19 cellular contexts compared by ENCODE assay signal in the genomic region with DNA sequence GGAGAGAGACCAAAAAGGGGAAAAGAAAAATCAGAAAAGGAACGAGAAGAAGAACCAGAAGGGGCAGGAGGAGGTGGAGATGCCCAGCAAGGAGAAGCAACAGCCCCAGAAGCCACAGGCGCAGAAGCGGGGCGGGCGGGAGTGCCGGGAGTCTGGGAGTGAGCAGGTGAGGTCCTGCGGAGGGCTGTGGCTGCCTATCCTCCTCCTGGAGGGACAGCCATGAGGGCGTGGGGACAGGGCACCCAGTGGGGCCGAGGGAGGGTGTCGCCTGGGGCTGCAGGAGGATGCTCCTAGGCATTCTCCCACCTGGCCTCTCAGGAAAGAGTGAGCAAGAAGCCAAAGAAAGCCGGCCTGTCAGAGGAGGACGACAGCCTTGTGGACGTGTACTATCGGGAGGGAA. TPM values are rescaled to one million over a fixed set of nuclear protein-coding genes. Genes with fewer than 3 reads are reported as not detected.
DNase-seq lines count a peak whose midpoint lies in the region; ATAC-seq and TF ChIP-seq lines count a peak whose summit lies in the region.
"Had no signal": no experiment of that assay in that cellular context is flagged by ENCODE, and none has a peak within 500 bp of the region (broad histone marks: within the 10 kb centered on the region; RNA-seq: fewer than 3 reads in every experiment).

No MANE protein-coding gene starts in this region.

- intact Hi-C loops in MCF 10A (cut with micrococcal nuclease) (no loop called here), breast epithelium (cut with DNase I; ENCODE audit: low total_unique reads) (no loop called here), mammary epithelial cell (cut with micrococcal nuclease) (no loop called here)

- H3K9me3 ChIP-seq in breast epithelium (no peaks in the 10 kb centered on the region), mammary epithelial cell (replicated peaks; ENCODE audit: insufficient read depth, low read length) (no peaks in the 10 kb centered on the region)
- H3K9me3 ChIP-seq: Caco-2 had no signal

- 81% methylated on average over 2 of the region's 14 CpGs for WGBS in mammary epithelial cell (ENCODE audit: low coverage, missing lambda C conversion rate)

- ATAC-seq in stimulated activated naive B cell treated with anti-CD40 and anti-IgM and Interleukin-4, amounts not matched to agents 10 μg/mL and 1 μg/mL and 100 μg/mL, for 72 hours (replicated peaks), result no peak
- no peak for ATAC-seq in HG02973 (IDR thresholded peaks at IDR 0.05; ENCODE audit: unreplicated experiment)
- ATAC-seq: GM12878 had no signal

- H3K4me1 ChIP-seq in breast epithelium (no peaks in the 10 kb centered on the region), mammary epithelial cell (ENCODE audit: insufficient read depth, low read length) (no peaks in the 10 kb centered on the region)
- H3K4me1 ChIP-seq: Caco-2 had no signal

- CTCF ChIA-PET in MCF 10A (lab: Yijun Ruan, JAX) (interaction anchor here (0.7 to 2.1 kb wide), 3 partner anchors 11 to 45 kb away, joined by 3 to 7 read pairs (median 3); no protein-coding TSS in a partner anchor), mammary epithelial cell (lab: Charles Lee; ENCODE audit: low non-redundant PET) (no interaction called here)

- H3K27ac Mint-ChIP-seq in T-helper 1 cell treated with Interleukin-12 subunit alpha and Interleukin-12 subunit beta and Interleukin-4 antibody, amounts not matched to agents 30 μg/mL and 1 μg/mL, for 36 hours, result peak overlapping the region; percentile 1
- H3K27ac Mint-ChIP-seq in MCF 10A (ENCODE audit: low read depth, unreplicated experiment), result no peak overlapping the region
- peak overlapping the region; percentile 85 for H3K27ac Mint-ChIP-seq in stimulated activated naive B cell treated with anti-CD40 and anti-IgM and Interleukin-4, amounts not matched to agents 10 μg/mL and 1 μg/mL and 100 μg/mL, for 72 hours

- in situ Hi-C loops in mammary epithelial cell (cut with MboI; ENCODE audit: low sequenced_read_pairs in 2 of 2), result no loop called here

- H3K36me3 Mint-ChIP-seq in T-helper 1 cell treated with Interleukin-12 subunit alpha and Interleukin-12 subunit beta and Interleukin-4 antibody, amounts not matched to agents 30 μg/mL and 1 μg/mL, for 36 hours (ENCODE audit: low read depth), result peaks cover 43% of the 10 kb centered on the region
- peaks cover 98% of the 10 kb centered on the region for H3K36me3 Mint-ChIP-seq in MCF 10A (ENCODE audit: insufficient read depth, unreplicated experiment)
- H3K36me3 Mint-ChIP-seq in stimulated activated naive B cell treated with anti-CD40 and anti-IgM and Interleukin-4, amounts not matched to agents 10 μg/mL and 1 μg/mL and 100 μg/mL, for 72 hours, result peaks cover 46 to 71% of the 10 kb centered on the region in 2 donors

- H3K36me3 ChIP-seq in breast epithelium, result no peaks in the 10 kb centered on the region
- peaks cover 41% of the 10 kb centered on the region for H3K36me3 ChIP-seq in mammary epithelial cell (ENCODE audit: insufficient read depth, low read length)

- BruUV-seq in MCF 10A (replicated peaks; lab: Mats Ljungman, UMichigan) (TSS peak; percentile 34), mammary epithelial cell (replicated peaks; lab: Mats Ljungman, UMichigan) (TSS peak; percentile 65)

- no peak overlapping the region for H3K4me3 Mint-ChIP-seq in T-helper 1 cell treated with Interleukin-12 subunit alpha and Interleukin-12 subunit beta and Interleukin-4 antibody, amounts not matched to agents 30 μg/mL and 1 μg/mL, for 36 hours
- H3K4me3 Mint-ChIP-seq in MCF 10A (ENCODE audit: unreplicated experiment), result no peak overlapping the region
- no peak overlapping the region for H3K4me3 Mint-ChIP-seq in stimulated activated naive B cell treated with anti-CD40 and anti-IgM and Interleukin-4, amounts not matched to agents 10 μg/mL and 1 μg/mL and 100 μg/mL, for 72 hours

- H4K20me1 ChIP-seq in mammary epithelial cell (ENCODE audit: insufficient read depth, low read length), result no peaks in the 10 kb centered on the region

- no peak overlapping the region for H2AFZ ChIP-seq in mammary epithelial cell (ENCODE audit: low read depth, low read length)
- H2AFZ ChIP-seq: PC-9 had no signal

- dilution Hi-C loops in mammary epithelial cell (cut with HindIII; ENCODE audit: low sequenced_read_pairs), result no loop called here

- H3K27me3 ChIP-seq in breast epithelium (no peaks in the 10 kb centered on the region), mammary epithelial cell (ENCODE audit: insufficient read depth, low read length) (no peaks in the 10 kb centered on the region)

- H3K27me3 Mint-ChIP-seq in T-helper 1 cell treated with Interleukin-12 subunit alpha and Interleukin-12 subunit beta and Interleukin-4 antibody, amounts not matched to agents 30 μg/mL and 1 μg/mL, for 36 hours (ENCODE audit: low read depth), result no peaks in the 10 kb centered on the region
- no peaks in the 10 kb centered on the region for H3K27me3 Mint-ChIP-seq in MCF 10A (ENCODE audit: insufficient read depth, unreplicated experiment)
- no peaks in the 10 kb centered on the region for H3K27me3 Mint-ChIP-seq in stimulated activated naive B cell treated with anti-CD40 and anti-IgM and Interleukin-4, amounts not matched to agents 10 μg/mL and 1 μg/mL and 100 μg/mL, for 72 hours

- H3K9ac ChIP-seq in mammary epithelial cell (ENCODE audit: insufficient read depth, low read length), result no peak overlapping the region

- H3K4me3 ChIP-seq in breast epithelium, result no peak overlapping the region
- no peak overlapping the region for H3K4me3 ChIP-seq in mammary epithelial cell (replicated peaks in 1 of 3; ENCODE audit: insufficient read depth in 1 of 3, low read depth in 2 of 3, low read length in 3 of 3)
- H3K4me3 ChIP-seq: GM12878, PC-9 had no signal

- POLR2A ChIA-PET in MCF 10A (lab: Yijun Ruan, JAX), result no interaction called here

- H3K27ac ChIP-seq in breast epithelium, result no peak overlapping the region
- H3K27ac ChIP-seq in mammary epithelial cell (ENCODE audit: insufficient read depth, low read depth, low read length), result no peak overlapping the region
- H3K27ac ChIP-seq: 22Rv1, PC-9 had no signal

- H3K79me2 ChIP-seq in mammary epithelial cell (ENCODE audit: insufficient read depth, low read length), result no peaks in the 10 kb centered on the region

- no peak for TF ChIP-seq CTCF in MCF 10A (IDR thresholded peaks at IDR 0.05; ENCODE audit: unreplicated experiment)
- no peak for TF ChIP-seq CTCF in breast epithelium (IDR thresholded peaks at IDR 0.05)
- no peak for TF ChIP-seq CTCF in mammary epithelial cell (conservative IDR thresholded peaks at IDR 0.05 in 1 of 2, IDR thresholded peaks at IDR 0.05 in 1 of 2; ENCODE audit: extremely low read depth in 1 of 2, insufficient read depth in 1 of 2, low read depth in 1 of 2, low read length in 2 of 2)

- no peak overlapping the region for H3K4me2 ChIP-seq in mammary epithelial cell (ENCODE audit: insufficient read depth, low read depth, low read length)
- H3K4me2 ChIP-seq: PC-9 had no signal

- TF ChIP-seq POLR2A in breast epithelium (IDR thresholded peaks at IDR 0.05), result no peak

- H3K4me1 Mint-ChIP-seq in T-helper 1 cell treated with Interleukin-12 subunit alpha and Interleukin-12 subunit beta and Interleukin-4 antibody, amounts not matched to agents 30 μg/mL and 1 μg/mL, for 36 hours (ENCODE audit: low read depth), result peaks cover 1% of the 10 kb centered on the region
- no peaks in the 10 kb centered on the region for H3K4me1 Mint-ChIP-seq in MCF 10A (ENCODE audit: insufficient read depth, unreplicated experiment)
- no peaks in the 10 kb centered on the region for H3K4me1 Mint-ChIP-seq in stimulated activated naive B cell treated with anti-CD40 and anti-IgM and Interleukin-4, amounts not matched to agents 10 μg/mL and 1 μg/mL and 100 μg/mL, for 72 hours

- DNase-seq in T-helper 1 cell (no peak), MCF 10A (ENCODE audit: unreplicated experiment) (no peak), breast epithelium (ENCODE audit: low spot score in 2 of 2) (no peak), mammary epithelial cell (no peak), CD1c-positive myeloid dendritic cell (ENCODE audit: extremely low spot score) (no peak)
- DNase-seq in stimulated activated naive B cell treated with anti-CD40 and anti-IgM and Interleukin-4, amounts not matched to agents 10 μg/mL and 1 μg/mL and 100 μg/mL, for 72 hours, result no peak
- DNase-seq: C1 segment of cervical spinal cord, Caco-2, NCI-H1048, NCI-H146, NCI-H2107, NCI-H345, NCI-H69, PC-9 had no signal

- no peaks in the 10 kb centered on the region for H3K9me3 Mint-ChIP-seq in T-helper 1 cell treated with Interleukin-12 subunit alpha and Interleukin-12 subunit beta and Interleukin-4 antibody, amounts not matched to agents 30 μg/mL and 1 μg/mL, for 36 hours
- no peaks in the 10 kb centered on the region for H3K9me3 Mint-ChIP-seq in MCF 10A (ENCODE audit: unreplicated experiment)
- H3K9me3 Mint-ChIP-seq in stimulated activated naive B cell treated with anti-CD40 and anti-IgM and Interleukin-4, amounts not matched to agents 10 μg/mL and 1 μg/mL and 100 μg/mL, for 72 hours, result no peaks in the 10 kb centered on the region

RNA-seq across cellular contexts. Expression of gene CALHM2, which starts 11.8 kb away (rescaled TPM):
- total RNA-seq in MCF 10A (2022), result 4.2 TPM in 2 replicates
- total RNA-seq in breast epithelium, result 10 to 100 TPM; 38.9 to 98.3 (median 58.3) TPM
- 1 to 10 TPM; 3.2 to 4.8 TPM for total RNA-seq in mammary epithelial cell
- 7.9 TPM for polyA plus RNA-seq in mammary epithelial cell
- polyA minus RNA-seq in mammary epithelial cell, result 5.7 TPM

RNA-seq across cellular contexts. Expression of gene CALHM1, which starts 18.3 kb away (rescaled TPM):
- not detected in 2 replicates for total RNA-seq in MCF 10A (2022)
- total RNA-seq in breast epithelium, result not detected
- not detected for total RNA-seq in mammary epithelial cell
- polyA plus RNA-seq in mammary epithelial cell, result not detected
- polyA minus RNA-seq in mammary epithelial cell, result not detected
- total RNA-seq: Caco-2, G401, PC-9 had no signal

RNA-seq across cellular contexts. Expression of gene CALHM3, which starts 38.6 kb away (rescaled TPM):
- total RNA-seq in MCF 10A (2022) (not detected in 2 replicates), breast epithelium (not detected), mammary epithelial cell (not detected)
- polyA plus RNA-seq in mammary epithelial cell, result not detected
- not detected for polyA minus RNA-seq in mammary epithelial cell
- total RNA-seq: G401 had no signal

RNA-seq across cellular contexts. Expression of gene PDCD11, which starts 44.0 kb away (rescaled TPM):
- 73.2 and 81.7 TPM in 2 replicates for total RNA-seq in MCF 10A (2022)
- total RNA-seq in breast epithelium, result 10 to 100 TPM; 16.2 to 29.1 (median 24.9) TPM
- total RNA-seq in mammary epithelial cell, result 10 to 100 TPM; 53.2 to 77.1 TPM
- polyA plus RNA-seq in mammary epithelial cell, result 22.9 TPM
- polyA minus RNA-seq in mammary epithelial cell, result 83.3 TPM

RNA-seq across cellular contexts. Expression of gene ATP5MK, which starts 44.1 kb away (rescaled TPM):
- 429 and 559 TPM in 2 replicates for total RNA-seq in MCF 10A (2022)
- 100 to 1,000 TPM; 173 to 204 (median 189) TPM for total RNA-seq in breast epithelium
- total RNA-seq in mammary epithelial cell, result 100 to 1,000 TPM; 152 to 387 TPM
- 252 TPM for polyA plus RNA-seq in mammary epithelial cell
- polyA minus RNA-seq in mammary epithelial cell, result not detected
